ENCODE assay signal across 29 cellular contexts in the genomic region with DNA sequence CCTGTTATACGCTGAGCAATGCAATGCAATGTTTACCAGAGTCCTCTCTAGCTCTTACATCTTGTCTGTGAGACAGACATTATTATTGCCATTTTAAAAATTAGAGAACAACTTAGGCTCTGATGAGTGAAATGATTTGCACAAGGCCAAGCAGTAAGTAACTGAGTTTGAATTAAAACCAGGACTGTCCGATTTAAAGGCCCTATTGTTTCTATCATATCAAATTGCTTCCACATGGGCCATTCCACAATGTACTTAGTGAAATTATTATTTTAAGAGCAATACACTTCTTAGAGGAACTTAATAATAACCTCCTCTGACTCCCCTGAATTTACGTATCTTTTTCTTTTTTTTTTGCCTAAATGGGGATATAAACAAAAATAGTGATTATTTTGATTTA.
A peak's percentile ranks its signal among the peaks of the same experiment; 100 is the strongest.
DNase-seq lines count a peak whose midpoint lies in the region; ATAC-seq and TF ChIP-seq lines count a peak whose summit lies in the region.
"Had no signal": no experiment of that assay in that cellular context is flagged by ENCODE, and none has a peak within 500 bp of the region (broad histone marks: within the 10 kb centered on the region; RNA-seq: fewer than 3 reads in every experiment).

No MANE protein-coding gene starts in this region.

- H3K27me3 ChIP-seq in breast epithelium (no peaks in the 10 kb centered on the region), IMR-90 (ENCODE audit: control insufficient read depth, insufficient read depth, low read length) (no peaks in the 10 kb centered on the region)

- no peaks in the 10 kb centered on the region for H3K79me1 ChIP-seq in IMR-90 (ENCODE audit: low read depth in 1 of 2, low read length in 2 of 2)

- ATAC-seq in IMR-90 (ENCODE audit: low read depth): no peak
- no peak for ATAC-seq in activated naive CD8-positive, alpha-beta T cell treated with anti-CD3 and anti-CD28 coated beads, Interleukin-2, amount 50 U/mL, for 24 hours
- ATAC-seq in naive thymus-derived CD8-positive, alpha-beta T cell: no peak
- ATAC-seq in omental fat pad (ENCODE audit: low FRiP score): no peak
- ATAC-seq: WTC11 had no signal

- no peaks in the 10 kb centered on the region for H3K36me3 ChIP-seq in breast epithelium
- H3K36me3 ChIP-seq in IMR-90 (ENCODE audit: control insufficient read depth, insufficient read depth, low read length): no peaks in the 10 kb centered on the region

- no peak for TF ChIP-seq CTCF in MCF 10A (IDR thresholded peaks at IDR 0.05; ENCODE audit: unreplicated experiment)
- TF ChIP-seq CTCF in breast epithelium (IDR thresholded peaks at IDR 0.05): no peak
- no peak for TF ChIP-seq CTCF in IMR-90 (conservative IDR thresholded peaks at IDR 0.05; ENCODE audit: low read depth, low read length)
- TF ChIP-seq CTCF in omental fat pad (IDR thresholded peaks at IDR 0.05): no peak

- H4K8ac ChIP-seq in IMR-90 (ENCODE audit: low read depth in 2 of 2, low read length in 2 of 2): no peak overlapping the region

- no peak for TF ChIP-seq RAD21 in IMR-90 (IDR thresholded peaks at IDR 0.05; ENCODE audit: low read length)

- H3K9me1 ChIP-seq in IMR-90 (ENCODE audit: insufficient read depth, low read length): no peaks in the 10 kb centered on the region

- TF ChIP-seq POLR2A in breast epithelium (IDR thresholded peaks at IDR 0.05): no peak
- no peak for TF ChIP-seq POLR2A in IMR-90 (IDR thresholded peaks at IDR 0.05; ENCODE audit: low read depth, low read length)

- no peak overlapping the region for H2BK15ac ChIP-seq in IMR-90 (ENCODE audit: low read depth, low read length)

- H3K56ac ChIP-seq in IMR-90 (ENCODE audit: extremely low read depth, insufficient read depth, low read length): no peak overlapping the region

- no peaks in the 10 kb centered on the region for H3K36me3 Mint-ChIP-seq in MCF 10A (ENCODE audit: insufficient read depth, unreplicated experiment)
- no peaks in the 10 kb centered on the region for H3K36me3 Mint-ChIP-seq in activated naive CD8-positive, alpha-beta T cell treated with anti-CD3 and anti-CD28 coated beads, Interleukin-2, amount 50 U/mL, for 24 hours (ENCODE audit: low read depth)
- no peaks in the 10 kb centered on the region for H3K36me3 Mint-ChIP-seq in naive thymus-derived CD8-positive, alpha-beta T cell
- H3K36me3 Mint-ChIP-seq: activated CD8-positive, alpha-beta memory T cell treated with anti-CD3 and anti-CD28 coated beads, Interleukin-2, amount 10 ng/mL, durations not matched to agents 7 days and 5 days; naive B cell; WTC11 had no signal

- in situ Hi-C loops in IMR-90 (cut with MboI; ENCODE audit: low sequenced_read_pairs): no loop called here

- H4K91ac ChIP-seq in IMR-90 (ENCODE audit: insufficient read depth, low read depth, low read length): no peak overlapping the region

- H2AFZ ChIP-seq in IMR-90 (replicated peaks; ENCODE audit: low read length, poor library complexity): no peak overlapping the region

- H3K4me1 ChIP-seq in breast epithelium (no peaks in the 10 kb centered on the region), IMR-90 (ENCODE audit: control insufficient read depth, insufficient read depth, low read length) (peaks cover 3% of the 10 kb centered on the region)

- H3K4me3 Mint-ChIP-seq in MCF 10A (ENCODE audit: unreplicated experiment): no peak overlapping the region
- peak overlapping the region; percentile 64 for H3K4me3 Mint-ChIP-seq in activated naive CD8-positive, alpha-beta T cell treated with anti-CD3 and anti-CD28 coated beads, Interleukin-2, amount 50 U/mL, for 24 hours
- H3K4me3 Mint-ChIP-seq in naive thymus-derived CD8-positive, alpha-beta T cell: peak overlapping the region in 7 of 10 donors; percentile 2 to 80 (median 75)
- H3K4me3 Mint-ChIP-seq: activated CD8-positive, alpha-beta memory T cell treated with anti-CD3 and anti-CD28 coated beads, Interleukin-2, amount 10 ng/mL, durations not matched to agents 7 days and 5 days; B cell; H9; naive B cell; WTC11 had no signal

- no peak overlapping the region for H3K4me2 ChIP-seq in IMR-90 (ENCODE audit: low read depth, low read length)

- no peak overlapping the region for H3K9ac ChIP-seq in IMR-90 (ENCODE audit: low read depth, low read length)

- POLR2A ChIA-PET in MCF 10A (lab: Yijun Ruan, JAX) (interaction anchor here (0.9 to 1.5 kb wide), 5 partner anchors 19 to 114 kb away, joined by 3 to 5 read pairs (median 3); no protein-coding TSS in a partner anchor), IMR-90 (lab: Charles Lee; ENCODE audit: unreplicated experiment) (no interaction called here)
- POLR2A ChIA-PET in naive thymus-derived CD8-positive, alpha-beta T cell (lab: Charles Lee): interaction anchor here (0.7 to 1.6 kb wide), 4 partner anchors 10 to 164 kb away, joined by 3 to 4 read pairs (median 3); partner anchors contain the start of gene MARS2

- no peak overlapping the region for H4K5ac ChIP-seq in IMR-90 (ENCODE audit: low read depth, low read length)

- no peak overlapping the region for H2BK120ac ChIP-seq in IMR-90 (ENCODE audit: low read depth, low read length)

- H2AK9ac ChIP-seq in IMR-90 (replicated peaks; ENCODE audit: low read depth, low read length, poor library complexity): no peak overlapping the region

- H3K4me1 Mint-ChIP-seq in MCF 10A (ENCODE audit: insufficient read depth, unreplicated experiment): peaks cover 10% of the 10 kb centered on the region
- peaks cover 63% of the 10 kb centered on the region for H3K4me1 Mint-ChIP-seq in activated naive CD8-positive, alpha-beta T cell treated with anti-CD3 and anti-CD28 coated beads, Interleukin-2, amount 50 U/mL, for 24 hours
- H3K4me1 Mint-ChIP-seq in naive thymus-derived CD8-positive, alpha-beta T cell: peaks cover 20 to 56% (median 53%) of the 10 kb centered on the region in 4 donors
- H3K4me1 Mint-ChIP-seq: B cell, naive B cell had no signal

- CTCF ChIA-PET in MCF 10A (lab: Yijun Ruan, JAX): interaction anchor here (0.6 kb wide), 1 partner anchor 33 kb away, joined by 3 read pairs; no protein-coding TSS in a partner anchor
- CTCF ChIA-PET in IMR-90 (lab: Yijun Ruan, JAX): no interaction called here

- no peak overlapping the region for H2BK5ac ChIP-seq in IMR-90 (ENCODE audit: low read depth, low read length, poor library complexity, severe bottlenecking)

- no peak overlapping the region for H3K27ac ChIP-seq in breast epithelium
- no peak overlapping the region for H3K27ac ChIP-seq in IMR-90 (ENCODE audit: insufficient read depth, low read length)

- H3K18ac ChIP-seq in IMR-90 (ENCODE audit: low read depth, low read length): 0 out of 2 replicates have a peak overlapping the region, but pooled peaks have one; percentile 13

- no peaks in the 10 kb centered on the region for H3K27me3 Mint-ChIP-seq in MCF 10A (ENCODE audit: insufficient read depth, unreplicated experiment)
- no peaks in the 10 kb centered on the region for H3K27me3 Mint-ChIP-seq in activated naive CD8-positive, alpha-beta T cell treated with anti-CD3 and anti-CD28 coated beads, Interleukin-2, amount 50 U/mL, for 24 hours
- peaks cover 0 to 2% (median 0%) of the 10 kb centered on the region in 5 donors for H3K27me3 Mint-ChIP-seq in naive thymus-derived CD8-positive, alpha-beta T cell
- H3K27me3 Mint-ChIP-seq: activated CD8-positive, alpha-beta memory T cell treated with anti-CD3 and anti-CD28 coated beads, Interleukin-2, amount 10 ng/mL, durations not matched to agents 7 days and 5 days had no signal

- BruUV-seq in MCF 10A (replicated peaks; lab: Mats Ljungman, UMichigan): no TSS peak
- BruUV-seq in IMR-90 (replicated peaks; lab: Mats Ljungman, UMichigan): no TSS peak

- H3K4me3 ChIP-seq in breast epithelium (no peak overlapping the region), IMR-90 (ENCODE audit: insufficient read depth, low read depth, low read length) (no peak overlapping the region)
- H3K4me3 ChIP-seq: psoas muscle had no signal

- H3K4ac ChIP-seq in IMR-90 (ENCODE audit: low read depth, low read length): no peak overlapping the region

- H3K9me3 Mint-ChIP-seq in MCF 10A (ENCODE audit: unreplicated experiment): no peaks in the 10 kb centered on the region
- no peaks in the 10 kb centered on the region for H3K9me3 Mint-ChIP-seq in activated naive CD8-positive, alpha-beta T cell treated with anti-CD3 and anti-CD28 coated beads, Interleukin-2, amount 50 U/mL, for 24 hours
- H3K9me3 Mint-ChIP-seq in naive thymus-derived CD8-positive, alpha-beta T cell: no peaks in the 10 kb centered on the region
- H3K9me3 Mint-ChIP-seq: activated T-cell treated with anti-CD3 and anti-CD28 coated beads, Interleukin-2, amount 50 U/mL, for 4 hours; H9; naive B cell; WTC11 had no signal

- H3K23ac ChIP-seq in IMR-90 (ENCODE audit: low read depth, low read length): no peak overlapping the region

- dilution Hi-C loops in IMR-90 (cut with HindIII; ENCODE audit: low sequenced_read_pairs, unreplicated experiment): no loop called here

- H3K27ac Mint-ChIP-seq in MCF 10A (ENCODE audit: low read depth, unreplicated experiment): peak overlapping the region; percentile 49
- H3K27ac Mint-ChIP-seq in activated naive CD8-positive, alpha-beta T cell treated with anti-CD3 and anti-CD28 coated beads, Interleukin-2, amount 50 U/mL, for 24 hours: no peak overlapping the region
- peak overlapping the region in 9 of 10 donors; percentile 85 to 96 (median 93) for H3K27ac Mint-ChIP-seq in naive thymus-derived CD8-positive, alpha-beta T cell
- H3K27ac Mint-ChIP-seq: activated CD8-positive, alpha-beta memory T cell treated with anti-CD3 and anti-CD28 coated beads, Interleukin-2, amount 10 ng/mL, durations not matched to agents 7 days and 5 days; B cell; H9; WTC11 had no signal

- intact Hi-C loops in MCF 10A (cut with micrococcal nuclease): no loop called here
- intact Hi-C loops in breast epithelium (cut with DNase I; ENCODE audit: low total_unique reads): no loop called here
- intact Hi-C loops in IMR-90 (cut with micrococcal nuclease): no loop called here

- H3K9me3 ChIP-seq in breast epithelium (no peaks in the 10 kb centered on the region), IMR-90 (ENCODE audit: control insufficient read depth, insufficient read depth, low read length) (no peaks in the 10 kb centered on the region)
- H3K9me3 ChIP-seq: psoas muscle had no signal

- no CpG with 5 or more reads among the region's 3 CpGs for WGBS in IMR-90 (ENCODE audit: extremely low coverage in 2 of 2, insufficient read length in 1 of 2), 2 experiments

- H2BK20ac ChIP-seq in IMR-90 (ENCODE audit: low read depth, low read length): no peak overlapping the region

- H2AK5ac ChIP-seq in IMR-90 (ENCODE audit: low read depth, low read length): no peak overlapping the region

- H3K14ac ChIP-seq in IMR-90 (replicated peaks; ENCODE audit: low read depth, low read length): no peak overlapping the region

- DNase-seq in MCF 10A (ENCODE audit: unreplicated experiment): no peak
- DNase-seq in breast epithelium (ENCODE audit: low spot score in 2 of 2): no peak
- DNase-seq in IMR-90: no peak
- no peak for DNase-seq in activated naive CD8-positive, alpha-beta T cell treated with anti-CD3 and anti-CD28 coated beads, Interleukin-2, amount 50 U/mL, for 24 hours
- no peak for DNase-seq in naive thymus-derived CD8-positive, alpha-beta T cell
- no peak for DNase-seq in NCI-H2107 treated with DMSO at 0.1 percent for 48 hours (lab: John Stamatoyannopoulos, UW; ENCODE audit: unreplicated experiment)
- no peak for DNase-seq in omental fat pad (ENCODE audit: low spot score)
- DNase-seq in NCI-H128 (lab: John Stamatoyannopoulos, UW; ENCODE audit: unreplicated experiment): no peak
- DNase-seq: ACHN; activated CD4-positive, alpha-beta T cell treated with anti-CD3 and anti-CD28 coated beads, Interleukin-2, amount 50 U/mL, for 4 hours; activated CD8-positive, alpha-beta memory T cell treated with anti-CD3 and anti-CD28 coated beads, Interleukin-2, amount 10 ng/mL, durations not matched to agents 7 days and 5 days; activated naive CD4-positive, alpha-beta T cell treated with Interleukin-2 at 50 U/mL for 16 hours; activated T-cell treated with anti-CD3 and anti-CD28 coated beads, Interleukin-2, amount 50 U/mL, for 4 hours; aorta; H9; islet precursor cell; Kasumi-1; left ventricle myocardium superior; MV-4-11; naive B cell; NCI-H2107; NCI-H446; NCI-H774; nucleus accumbens; psoas muscle; SIG-M5; stimulated activated CD4-positive, alpha-beta T cell treated with anti-CD3 and anti-CD28 coated beads, Interleukin-4, amount 100 ng/mL, for 24 hours had no signal

- H4K20me1 ChIP-seq in IMR-90 (ENCODE audit: insufficient read depth, low read length): no peaks in the 10 kb centered on the region
